19 cellular contexts compared by ENCODE assay signal in the genomic region with DNA sequence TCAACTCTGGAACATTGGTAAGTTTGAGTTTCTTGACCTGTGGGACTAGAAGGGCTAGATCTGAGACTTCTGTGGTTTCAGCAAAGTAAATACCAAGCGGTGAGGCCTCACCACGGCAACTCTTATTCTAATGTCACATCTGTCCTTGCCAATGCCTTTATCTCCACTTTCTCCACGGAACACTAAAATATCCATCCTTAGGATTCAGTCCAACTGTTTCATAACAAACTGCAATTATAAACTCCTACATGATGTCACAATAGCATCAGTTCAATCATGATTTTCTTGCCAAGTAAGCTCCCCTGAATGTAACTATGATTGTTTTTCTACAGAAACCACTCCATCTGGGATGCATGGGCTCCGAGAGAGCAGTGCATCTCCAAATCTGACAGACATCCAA.
DNase-seq lines count a peak whose midpoint lies in the region; ATAC-seq and TF ChIP-seq lines count a peak whose summit lies in the region.
"Had no signal": no experiment of that assay in that cellular context is flagged by ENCODE, and none has a peak within 500 bp of the region (broad histone marks: within the 10 kb centered on the region; RNA-seq: fewer than 3 reads in every experiment).

No MANE protein-coding gene starts in this region.

- WGBS in psoas muscle, 3 donors = 28 to 45% (median 29%) methylated on average over 4 of the region's 4 CpGs

- peak; percentile 33 for DNase-seq in AG08395 (ENCODE audit: low spot score)
- peak; percentile 18 for DNase-seq in HCEC 1CT
- DNase-seq in fibroblast of gingiva (ENCODE audit: low read depth) = peak; percentile 56
- DNase-seq in NOMO-1 (lab: John Stamatoyannopoulos, UW; ENCODE audit: unreplicated experiment in 2 of 2) = no peak
- DNase-seq in WERI-Rb-1 = no peak
- no peak for DNase-seq in psoas muscle
- no peak for DNase-seq in SW 1271 (lab: John Stamatoyannopoulos, UW)
- DNase-seq: AML-193; CD4-positive, alpha-beta T cell; GF-D8; HFFc6; Karpas-422; NCI-H1417; NCI-H1930; NCI-H2171; NCI-H82; SJCRH30 had no signal

- intact Hi-C loops in psoas muscle (cut with DNase I) = no loop called here

- H2AFZ ChIP-seq in parathyroid adenoma = peak overlapping the region; percentile 41

- H3K4me3 ChIP-seq in parathyroid adenoma (ENCODE audit: low read depth, low read length) (no peak overlapping the region), WERI-Rb-1 (ENCODE audit: low read depth, low read length) (no peak overlapping the region), psoas muscle (no peak overlapping the region)
- H3K4me3 ChIP-seq: SJCRH30 had no signal

- no peak for ATAC-seq in psoas muscle

- H3K36me3 ChIP-seq in parathyroid adenoma (ENCODE audit: control insufficient read depth, insufficient read depth, low read length) (no peaks in the 10 kb centered on the region), WERI-Rb-1 (no peaks in the 10 kb centered on the region), psoas muscle (ENCODE audit: insufficient read depth in 1 of 2, low read depth in 1 of 2) (no peaks in the 10 kb centered on the region)
- H3K36me3 ChIP-seq: SJCRH30 had no signal

- H3K27me3 ChIP-seq in parathyroid adenoma (ENCODE audit: control insufficient read depth, insufficient read depth, low read length) (no peaks in the 10 kb centered on the region), WERI-Rb-1 (ENCODE audit: insufficient read depth, low read depth, severe bottlenecking) (no peaks in the 10 kb centered on the region), psoas muscle (ENCODE audit: insufficient read depth in 3 of 3, low read length in 2 of 3) (no peaks in the 10 kb centered on the region)
- H3K27me3 ChIP-seq: SJCRH30 had no signal

- no peak overlapping the region for H3K9ac ChIP-seq in parathyroid adenoma

- H3K4me2 ChIP-seq in parathyroid adenoma (ENCODE audit: low read length) = no peak overlapping the region

- H3K4me1 ChIP-seq in parathyroid adenoma = no peaks in the 10 kb centered on the region
- H3K4me1 ChIP-seq in psoas muscle = no peaks in the 10 kb centered on the region
- H3K4me1 ChIP-seq: SJCRH30 had no signal

- H3K27ac ChIP-seq in parathyroid adenoma = no peak overlapping the region
- H3K27ac ChIP-seq in WERI-Rb-1 = no peak overlapping the region
- H3K27ac ChIP-seq in psoas muscle = no peak overlapping the region
- H3K27ac ChIP-seq: RWPE1, SJCRH30 had no signal

- H3K9me3 ChIP-seq in parathyroid adenoma (ENCODE audit: control insufficient read depth, low read length) = no peaks in the 10 kb centered on the region
- no peaks in the 10 kb centered on the region for H3K9me3 ChIP-seq in WERI-Rb-1 (ENCODE audit: severe bottlenecking)
- no peaks in the 10 kb centered on the region for H3K9me3 ChIP-seq in psoas muscle
- H3K9me3 ChIP-seq: SJCRH30 had no signal

- no peaks in the 10 kb centered on the region for H3K79me2 ChIP-seq in parathyroid adenoma

- no peak for TF ChIP-seq CTCF in parathyroid adenoma (IDR thresholded peaks at IDR 0.05)
- TF ChIP-seq CTCF in WERI-Rb-1 (IDR thresholded peaks at IDR 0.05; ENCODE audit: low read depth, low read length) = no peak
- TF ChIP-seq CTCF in psoas muscle (IDR thresholded peaks at IDR 0.05) = no peak

Comparison
In these comparisons a context has a peak if more than half of its experiments do, and no peak if none do; other contexts are left out.
1. DNase-seq: peak in AG08395 (single experiment), HCEC 1CT (single experiment) and fibroblast of gingiva (single experiment); none in NOMO-1 (0 of 2), WERI-Rb-1 (single experiment), psoas muscle (0 of 2) and SW 1271 (0 of 2).